In the genomic region with DNA sequence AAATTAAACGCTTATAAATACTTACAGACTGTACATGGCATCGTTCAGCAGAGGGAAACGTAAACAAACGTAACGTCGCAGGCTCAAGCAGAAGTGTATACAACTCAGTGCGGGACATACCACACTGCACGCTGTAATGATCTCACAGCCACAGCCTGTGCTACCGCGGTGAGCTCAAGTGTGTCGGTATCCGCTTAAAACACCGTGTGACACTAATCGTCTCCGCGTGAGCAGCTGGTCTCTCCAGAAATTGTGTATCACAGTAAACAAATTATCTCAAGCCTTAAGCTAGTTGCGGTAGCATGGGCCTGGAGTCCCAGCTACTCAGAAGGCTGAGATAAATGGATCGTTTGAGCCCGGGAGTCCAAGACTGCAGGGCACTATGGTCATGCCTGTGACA, we compare ENCODE assay signal across 8 cellular contexts.
DNase-seq lines count a peak whose midpoint lies in the region; ATAC-seq and TF ChIP-seq lines count a peak whose summit lies in the region.

No MANE protein-coding gene starts in this region.

- H3K79me1 ChIP-seq in neuronal stem cell (ENCODE audit: low read depth, low read length): peaks cover 39% of the 10 kb centered on the region

- H2AK5ac ChIP-seq in neuronal stem cell (ENCODE audit: low read depth, low read length): no peak overlapping the region

- no peak overlapping the region for H2BK12ac ChIP-seq in neuronal stem cell (ENCODE audit: low read length)

- no peak overlapping the region for H2BK120ac ChIP-seq in neuronal stem cell (ENCODE audit: low read depth, low read length)

- intact Hi-C loops in lower lobe of right lung (cut with DNase I): no loop called here

- no CpG with 5 or more reads among the region's 19 CpGs for WGBS in neuronal stem cell (ENCODE audit: extremely low coverage in 2 of 2, insufficient read length in 2 of 2, insufficient replicate concordance in 1 of 2), 2 donors

- H3K9me3 ChIP-seq in neuronal stem cell (replicated peaks in 1 of 2; ENCODE audit: control insufficient read depth in 2 of 2, insufficient read depth in 1 of 2, low read depth in 1 of 2, low read length in 2 of 2) (peaks cover 0 to 9% of the 10 kb centered on the region in 2 donors), lower lobe of right lung (no peaks in the 10 kb centered on the region)

- peaks cover 4 to 18% of the 10 kb centered on the region in 2 donors for H3K4me1 ChIP-seq in neuronal stem cell (ENCODE audit: control insufficient read depth in 2 of 2, insufficient read depth in 1 of 2, low read depth in 1 of 2, low read length in 2 of 2)
- peaks cover 27% of the 10 kb centered on the region for H3K4me1 ChIP-seq in lower lobe of right lung

- H3K27me3 ChIP-seq in neuronal stem cell (ENCODE audit: control insufficient read depth in 3 of 3, insufficient read depth in 3 of 3, low read depth in 1 of 3, low read length in 3 of 3) (no peaks in the 10 kb centered on the region), lower lobe of right lung (ENCODE audit: low read depth) (no peaks in the 10 kb centered on the region)

- peak overlapping the region; percentile 15 for H3K18ac ChIP-seq in neuronal stem cell (ENCODE audit: low read length)

- ATAC-seq in HG02970 (IDR thresholded peaks at IDR 0.05; ENCODE audit: low FRiP score, unreplicated experiment): peak; percentile 59
- no peak for ATAC-seq in lower lobe of right lung

- TF ChIP-seq CTCF in GM10266 (IDR thresholded peaks at IDR 0.05; ENCODE audit: control insufficient read depth, insufficient read depth, low read depth, missing control alignments): no peak
- no peak for TF ChIP-seq CTCF in lower lobe of right lung (IDR thresholded peaks at IDR 0.05)

- H3K4me3 ChIP-seq in neuronal stem cell (ENCODE audit: low read length in 2 of 2): no peak overlapping the region
- no peak overlapping the region for H3K4me3 ChIP-seq in lower lobe of right lung

- H4K91ac ChIP-seq in neuronal stem cell (ENCODE audit: low read depth, low read length, poor library complexity): no peak overlapping the region

- peaks cover 0 to 37% of the 10 kb centered on the region in 2 donors for H3K36me3 ChIP-seq in neuronal stem cell (replicated peaks in 1 of 2; ENCODE audit: control insufficient read depth in 2 of 2, insufficient read depth in 2 of 2, low read length in 2 of 2)
- H3K36me3 ChIP-seq in lower lobe of right lung: peaks cover 14% of the 10 kb centered on the region

- no peak overlapping the region for H2BK15ac ChIP-seq in neuronal stem cell (ENCODE audit: low read length)

- no peak overlapping the region for H3K4me2 ChIP-seq in neuronal stem cell (ENCODE audit: insufficient read depth, low read length, poor library complexity, severe bottlenecking)

- no peak overlapping the region for H4K8ac ChIP-seq in neuronal stem cell (ENCODE audit: low read depth, low read length)

- no peak overlapping the region for H3K4ac ChIP-seq in neuronal stem cell (ENCODE audit: low read length)

- no peak overlapping the region for H2BK5ac ChIP-seq in neuronal stem cell (ENCODE audit: low read length)

- H3K27ac ChIP-seq in neuronal stem cell (replicated peaks; ENCODE audit: low read length) (peak overlapping the region; percentile 28), lower lobe of right lung (no peak overlapping the region)

- DNase-seq in GM10266 (ENCODE audit: extremely low spot score): peak; percentile 62
- peak; percentile 52 for DNase-seq in SK-N-DZ (ENCODE audit: low spot score)
- no peak for DNase-seq in neuronal stem cell (ENCODE audit: low spot score)
- DNase-seq in middle frontal gyrus (ENCODE audit: extremely low spot score, low spot score): no peak
- no peak for DNase-seq in amniotic stem cell (lab: John Stamatoyannopoulos, UW)
- DNase-seq in lower lobe of right lung: no peak
- DNase-seq in GM19240 (ENCODE audit: insufficient read length, low spot score): no peak

- no peak overlapping the region for H3K14ac ChIP-seq in neuronal stem cell (ENCODE audit: low read length)

- H3K9ac ChIP-seq in neuronal stem cell (ENCODE audit: low read depth, low read length, poor library complexity): no peak overlapping the region

- no peak overlapping the region for H2AFZ ChIP-seq in neuronal stem cell (ENCODE audit: low read length)

- no peak overlapping the region for H3K23ac ChIP-seq in neuronal stem cell (ENCODE audit: low read depth, low read length, poor library complexity)

Comparison
In these comparisons a context has a peak if more than half of its experiments do, and no peak if none do; other contexts are left out.
1. DNase-seq: peak in GM10266 (single experiment) and SK-N-DZ (single experiment); none in neuronal stem cell (single experiment), middle frontal gyrus (single experiment), amniotic stem cell (single experiment), lower lobe of right lung (single experiment) and GM19240 (single experiment).